Comparison of ENCODE assay signal across 13 cellular contexts in the genomic region with DNA sequence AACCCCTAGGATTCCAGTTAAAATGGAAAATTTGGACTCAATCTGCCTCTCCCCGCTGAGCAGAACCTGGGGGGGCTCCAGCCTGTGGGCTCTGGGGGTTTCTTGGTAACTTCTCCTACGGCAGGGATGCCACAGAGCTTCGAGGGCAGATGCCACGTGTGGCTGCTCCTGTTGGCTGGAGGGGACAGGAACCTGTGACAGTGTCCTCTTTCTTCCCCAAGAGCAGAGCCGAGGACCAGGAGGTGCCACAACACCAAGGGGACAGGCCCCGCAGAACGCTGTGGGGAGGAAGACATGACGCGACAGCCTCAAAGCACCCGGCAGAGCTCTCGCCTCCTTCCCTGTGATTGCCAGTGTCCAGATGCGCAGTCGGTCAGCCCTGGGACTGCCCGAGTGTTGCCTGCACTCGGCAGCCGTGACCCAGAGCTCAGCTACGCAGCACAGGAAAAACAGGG.
DNase-seq lines count a peak whose midpoint lies in the region; ATAC-seq and TF ChIP-seq lines count a peak whose summit lies in the region.
"Had no signal": no experiment of that assay in that cellular context is flagged by ENCODE, and none has a peak within 500 bp of the region (broad histone marks: within the 10 kb centered on the region; RNA-seq: fewer than 3 reads in every experiment).

No MANE protein-coding gene starts in this region.

- 71% methylated on average over 8 of the region's 17 CpGs; no CpG with 5 or more reads in 1 of the 2 experiments for WGBS in IMR-90 (ENCODE audit: extremely low coverage in 2 of 2, insufficient read length in 1 of 2), 2 experiments
- WGBS in esophagus squamous epithelium, 2 donors = 61% methylated on average over 12 of the region's 17 CpGs; no CpG with 5 or more reads in 1 of the 2 donors

- H2BK120ac ChIP-seq in IMR-90 (ENCODE audit: low read depth, low read length) = peak overlapping the region; percentile 34; the same call in 1 of the 2 replicates

- in situ Hi-C loops in IMR-90 (cut with MboI; ENCODE audit: low sequenced_read_pairs) = no loop called here

- H3K23ac ChIP-seq in IMR-90 (ENCODE audit: low read depth, low read length) = no peak overlapping the region; the same call in 1 of the 2 replicates

- H2BK15ac ChIP-seq in IMR-90 (ENCODE audit: low read depth, low read length) = no peak overlapping the region

- CTCF ChIA-PET in IMR-90 (lab: Yijun Ruan, JAX) = no interaction called here

- POLR2A ChIA-PET in IMR-90 (lab: Charles Lee; ENCODE audit: unreplicated experiment) = no interaction called here

- H3K4me1 ChIP-seq in BE2C (no peaks in the 10 kb centered on the region), IMR-90 (ENCODE audit: control insufficient read depth, insufficient read depth, low read length) (peaks cover 4% of the 10 kb centered on the region; the same call in 1 of the 2 replicates), esophagus squamous epithelium (peaks cover 37 to 79% (median 55%) of the 10 kb centered on the region in 3 donors), foreskin keratinocyte (peaks cover 14% of the 10 kb centered on the region)

- peak; percentile 3 for DNase-seq in BE2C
- DNase-seq in IMR-90 = no peak
- DNase-seq in esophagus squamous epithelium (lab: John Stamatoyannopoulos, UW) = no peak
- DNase-seq in omental fat pad (ENCODE audit: low spot score) = peak; percentile 18
- no peak for DNase-seq in HuH-7 (ENCODE audit: low spot score)
- DNase-seq in HK-2 (ENCODE audit: unreplicated experiment) = no peak
- no peak for DNase-seq in foreskin keratinocyte
- DNase-seq: central memory CD4-positive, alpha-beta T cell; hypothalamus; NCI-H2107; stimulated activated CD4-positive, alpha-beta T cell treated with anti-CD3 and anti-CD28 coated beads, Interleukin-2, amount 100 ng/mL, for 48 hours had no signal

- no peaks in the 10 kb centered on the region for H3K36me3 ChIP-seq in BE2C
- H3K36me3 ChIP-seq in IMR-90 (ENCODE audit: control insufficient read depth, insufficient read depth, low read length) = no peaks in the 10 kb centered on the region
- no peaks in the 10 kb centered on the region for H3K36me3 ChIP-seq in esophagus squamous epithelium
- H3K36me3 ChIP-seq: prostate gland had no signal

- no peak overlapping the region; a peak in 1 of 4 replicates for H4K8ac ChIP-seq in IMR-90 (ENCODE audit: low read depth in 2 of 2, low read length in 2 of 2)

- H3K14ac ChIP-seq in IMR-90 (replicated peaks; ENCODE audit: low read depth, low read length) = no peak overlapping the region

- H3K9me3 ChIP-seq in BE2C = no peaks in the 10 kb centered on the region
- H3K9me3 ChIP-seq in IMR-90 (ENCODE audit: control insufficient read depth, insufficient read depth, low read length) = no peaks in the 10 kb centered on the region
- no peaks in the 10 kb centered on the region for H3K9me3 ChIP-seq in esophagus squamous epithelium
- H3K9me3 ChIP-seq: prostate gland had no signal

- TF ChIP-seq RAD21 in IMR-90 (IDR thresholded peaks at IDR 0.05; ENCODE audit: low read length) = no peak

- TF ChIP-seq CTCF in BE2C (IDR thresholded peaks at IDR 0.05; ENCODE audit: low read depth, low read length) = no peak
- no peak for TF ChIP-seq CTCF in IMR-90 (conservative IDR thresholded peaks at IDR 0.05; ENCODE audit: low read depth, low read length)
- TF ChIP-seq CTCF in esophagus squamous epithelium (IDR thresholded peaks at IDR 0.05) = no peak
- no peak for TF ChIP-seq CTCF in omental fat pad (IDR thresholded peaks at IDR 0.05)
- TF ChIP-seq CTCF in foreskin keratinocyte (conservative IDR thresholded peaks at IDR 0.05) = no peak

- BruUV-seq in IMR-90 (replicated peaks; lab: Mats Ljungman, UMichigan) = no TSS peak

- peak overlapping the region; percentile 71 for H2AK9ac ChIP-seq in IMR-90 (replicated peaks; ENCODE audit: low read depth, low read length, poor library complexity)

- H3K4ac ChIP-seq in IMR-90 (ENCODE audit: low read depth, low read length) = peak overlapping the region; percentile 6; the same call in 1 of the 2 replicates

- H3K56ac ChIP-seq in IMR-90 (ENCODE audit: extremely low read depth, insufficient read depth, low read length) = no peak overlapping the region

- no peaks in the 10 kb centered on the region for H4K20me1 ChIP-seq in IMR-90 (ENCODE audit: insufficient read depth, low read length)

- H3K79me1 ChIP-seq in IMR-90 (ENCODE audit: low read depth in 1 of 2, low read length in 2 of 2) = no peaks in the 10 kb centered on the region

- H4K91ac ChIP-seq in IMR-90 (ENCODE audit: insufficient read depth, low read depth, low read length) = no peak overlapping the region; the same call in 1 of the 2 replicates

- H3K9ac ChIP-seq in IMR-90 (ENCODE audit: low read depth, low read length) = no peak overlapping the region

- dilution Hi-C loops in IMR-90 (cut with HindIII; ENCODE audit: low sequenced_read_pairs, unreplicated experiment) = no loop called here

- H4K5ac ChIP-seq in IMR-90 (ENCODE audit: low read depth, low read length) = no peak overlapping the region; the same call in 1 of the 2 replicates

- H2BK20ac ChIP-seq in IMR-90 (ENCODE audit: low read depth, low read length) = 0 out of 2 replicates have a peak overlapping the region, but pooled peaks have one; percentile 22

- ATAC-seq in IMR-90 (ENCODE audit: low read depth) (peak; percentile 68), omental fat pad (ENCODE audit: low FRiP score) (no peak), GM18498 (IDR thresholded peaks at IDR 0.05; ENCODE audit: unreplicated experiment) (no peak), foreskin keratinocyte (no peak)

- intact Hi-C loops in IMR-90 (cut with micrococcal nuclease) (no loop called here), esophagus squamous epithelium (cut with DNase I) (no loop called here)

- H3K4me2 ChIP-seq in IMR-90 (ENCODE audit: low read depth, low read length) = no peak overlapping the region

- H3K27ac ChIP-seq in IMR-90 (ENCODE audit: insufficient read depth, low read length) (no peak overlapping the region), esophagus squamous epithelium (peak overlapping the region in 3 of 4 donors; percentile 7 to 82 (median 49)), foreskin keratinocyte (no peak overlapping the region)
- H3K27ac ChIP-seq: prostate gland had no signal

- H3K4me3 ChIP-seq in BE2C (ENCODE audit: low read depth, low read length) (no peak overlapping the region), IMR-90 (ENCODE audit: insufficient read depth, low read depth, low read length) (no peak overlapping the region), esophagus squamous epithelium (no peak overlapping the region)
- H3K4me3 ChIP-seq: prostate gland had no signal

- no peak overlapping the region for H2BK5ac ChIP-seq in IMR-90 (ENCODE audit: low read depth, low read length, poor library complexity, severe bottlenecking)

- no peak overlapping the region; the same call in 1 of the 2 replicates for H3K18ac ChIP-seq in IMR-90 (ENCODE audit: low read depth, low read length)

- TF ChIP-seq POLR2A in IMR-90 (IDR thresholded peaks at IDR 0.05; ENCODE audit: low read depth, low read length) = no peak
- TF ChIP-seq POLR2A in esophagus squamous epithelium (IDR thresholded peaks at IDR 0.05) = no peak

- H2AK5ac ChIP-seq in IMR-90 (ENCODE audit: low read depth, low read length) = no peak overlapping the region

- H3K27me3 ChIP-seq in BE2C (no peaks in the 10 kb centered on the region), IMR-90 (ENCODE audit: control insufficient read depth, insufficient read depth, low read length) (0 out of 2 replicates have a peak, but pooled peaks cover 2% of the 10 kb centered on the region), esophagus squamous epithelium (no peaks in the 10 kb centered on the region), foreskin keratinocyte (no peaks in the 10 kb centered on the region)

- peak overlapping the region; percentile 82 for H2AFZ ChIP-seq in IMR-90 (replicated peaks; ENCODE audit: low read length, poor library complexity)

- H3K9me1 ChIP-seq in IMR-90 (ENCODE audit: insufficient read depth, low read length) = no peaks in the 10 kb centered on the region

TF ChIP-seq in IMR-90, 13 proteins besides CTCF, POLR2A, EP300 and RAD21:
- TF ChIP-seq FOS (IDR thresholded peaks at IDR 0.05; ENCODE audit: low read depth, low read length) = no peak
- TF ChIP-seq, protein P1, sequence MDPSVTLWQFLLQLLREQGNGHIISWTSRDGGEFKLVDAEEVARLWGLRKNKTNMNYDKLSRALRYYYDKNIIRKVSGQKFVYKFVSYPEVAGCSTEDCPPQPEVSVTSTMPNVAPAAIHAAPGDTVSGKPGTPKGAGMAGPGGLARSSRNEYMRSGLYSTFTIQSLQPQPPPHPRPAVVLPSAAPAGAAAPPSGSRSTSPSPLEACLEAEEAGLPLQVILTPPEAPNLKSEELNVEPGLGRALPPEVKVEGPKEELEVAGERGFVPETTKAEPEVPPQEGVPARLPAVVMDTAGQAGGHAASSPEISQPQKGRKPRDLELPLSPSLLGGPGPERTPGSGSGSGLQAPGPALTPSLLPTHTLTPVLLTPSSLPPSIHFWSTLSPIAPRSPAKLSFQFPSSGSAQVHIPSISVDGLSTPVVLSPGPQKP (IDR thresholded peaks at IDR 0.05; ENCODE audit: borderline replicate concordance, low read depth, low read length) = no peak
- no peak for TF ChIP-seq CHD1 (IDR thresholded peaks at IDR 0.05; ENCODE audit: low read depth, low read length)
- TF ChIP-seq RCOR1 (IDR thresholded peaks at IDR 0.05; ENCODE audit: insufficient replicate concordance, low read length) = no peak
- no peak for TF ChIP-seq SMC3 (IDR thresholded peaks at IDR 0.05; ENCODE audit: low read depth, low read length)
- TF ChIP-seq NFE2L2 (IDR thresholded peaks at IDR 0.05; ENCODE audit: low read depth, low read length) = no peak
- no peak for TF ChIP-seq CEBPB (IDR thresholded peaks at IDR 0.05; ENCODE audit: low read depth, low read length)
- no peak for TF ChIP-seq MAFK (IDR thresholded peaks at IDR 0.05; ENCODE audit: low read depth, low read length)
- no peak for TF ChIP-seq MAZ (IDR thresholded peaks at IDR 0.05; ENCODE audit: borderline replicate concordance, low read depth, low read length)
- no peak for TF ChIP-seq MXI1 (IDR thresholded peaks at IDR 0.05; ENCODE audit: borderline replicate concordance, low read depth, low read length)
- TF ChIP-seq, protein P2, sequence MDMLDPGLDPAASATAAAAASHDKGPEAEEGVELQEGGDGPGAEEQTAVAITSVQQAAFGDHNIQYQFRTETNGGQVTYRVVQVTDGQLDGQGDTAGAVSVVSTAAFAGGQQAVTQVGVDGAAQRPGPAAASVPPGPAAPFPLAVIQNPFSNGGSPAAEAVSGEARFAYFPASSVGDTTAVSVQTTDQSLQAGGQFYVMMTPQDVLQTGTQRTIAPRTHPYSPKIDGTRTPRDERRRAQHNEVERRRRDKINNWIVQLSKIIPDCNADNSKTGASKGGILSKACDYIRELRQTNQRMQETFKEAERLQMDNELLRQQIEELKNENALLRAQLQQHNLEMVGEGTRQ (IDR thresholded peaks at IDR 0.05; ENCODE audit: low read depth, low read length) = no peak
- TF ChIP-seq RFX5 (IDR thresholded peaks at IDR 0.05; ENCODE audit: low read depth, low read length) = no peak
- no peak for TF ChIP-seq BHLHE40 (IDR thresholded peaks at IDR 0.05; ENCODE audit: low read depth, low read length)
TF ChIP-seq in IMR-90: peak in this region for 0.

Comparison
In these comparisons a context has a peak if more than half of its experiments do, and no peak if none do; other contexts are left out.
1. DNase-seq: peak in BE2C (single experiment) and omental fat pad (single experiment); none in IMR-90 (single experiment), esophagus squamous epithelium (single experiment), HuH-7 (single experiment), HK-2 (single experiment) and foreskin keratinocyte (0 of 2).
2. H3K27ac ChIP-seq: peak in esophagus squamous epithelium (3 of 4); none in IMR-90 (single experiment) and foreskin keratinocyte (single experiment).